Comparison of ENCODE assay signal across 8 cellular contexts in genomic region chr15:31338318-31338878, GRCh38. TPM values are rescaled to one million over a fixed set of nuclear protein-coding genes. Genes with fewer than 3 reads are reported as not detected.
A peak's percentile ranks its signal among the peaks of the same experiment; 100 is the strongest.
DNase-seq lines count a peak whose midpoint lies in the region; ATAC-seq, FAIRE-seq and TF ChIP-seq lines count a peak whose summit lies in the region.

No MANE protein-coding gene starts in this region.

- CTCF ChIA-PET in activated CD4-positive, alpha-beta memory T cell treated with anti-CD3 and anti-CD28 coated beads, Interleukin-2, amount 10 ng/mL, durations not matched to agents 7 days and 5 days (lab: Charles Lee): interaction anchor here (0.8 to 1.0 kb wide), 3 partner anchors 21 to 97 kb away, joined by 3 read pairs; no protein-coding TSS in a partner anchor

- peaks cover 98% of the 10 kb centered on the region for H3K4me1 Mint-ChIP-seq in activated CD4-positive, alpha-beta memory T cell treated with anti-CD3 and anti-CD28 coated beads, Interleukin-2, amount 10 ng/mL, durations not matched to agents 7 days and 5 days

- H3K27me3 Mint-ChIP-seq in activated CD4-positive, alpha-beta memory T cell treated with anti-CD3 and anti-CD28 coated beads, Interleukin-2, amount 10 ng/mL, durations not matched to agents 7 days and 5 days: no peaks in the 10 kb centered on the region

- H3K9ac ChIP-seq in keratinocyte (ENCODE audit: control insufficient read depth, extremely low read depth, insufficient read depth, low read length): peak overlapping the region; percentile 47

- no peak overlapping the region for H2AFZ ChIP-seq in keratinocyte (ENCODE audit: control insufficient read depth, low read length)

- H3K27ac ChIP-seq in keratinocyte (ENCODE audit: control insufficient read depth, insufficient read depth, low read length): peak overlapping the region; percentile 68
- H3K27ac ChIP-seq in temporal lobe (ENCODE audit: low read depth, low read length): peak overlapping the region; percentile 92

- H3K4me3 Mint-ChIP-seq in activated CD4-positive, alpha-beta memory T cell treated with anti-CD3 and anti-CD28 coated beads, Interleukin-2, amount 10 ng/mL, durations not matched to agents 7 days and 5 days: peak overlapping the region; percentile 36

- peaks cover 4 to 24% of the 10 kb centered on the region in 2 experiments for H3K36me3 ChIP-seq in keratinocyte (ENCODE audit: control insufficient read depth in 2 of 2, extremely low read depth in 1 of 2, insufficient read depth in 2 of 2, low read length in 2 of 2)

- H4K20me1 ChIP-seq in keratinocyte (ENCODE audit: control insufficient read depth, extremely low read depth, insufficient read depth, low read length): peaks cover 56% of the 10 kb centered on the region

- POLR2A ChIA-PET in activated CD4-positive, alpha-beta memory T cell treated with anti-CD3 and anti-CD28 coated beads, Interleukin-2, amount 10 ng/mL, durations not matched to agents 7 days and 5 days (lab: Charles Lee): interaction anchor here (1.2 to 21.7 kb wide), 5 partner anchors 8 to 96 kb away, joined by 3 to 374 read pairs (median 6); partner anchors contain the start of gene KLF13

- peaks cover 34% of the 10 kb centered on the region for H3K4me1 ChIP-seq in keratinocyte (ENCODE audit: control insufficient read depth, extremely low read depth, insufficient read depth, low read length)

- H3K9me1 ChIP-seq in keratinocyte (ENCODE audit: control insufficient read depth, extremely low read depth, insufficient read depth, low read length): peaks cover 19% of the 10 kb centered on the region

- peak; percentile 46 for ATAC-seq in HG02981 (IDR thresholded peaks at IDR 0.05; ENCODE audit: unreplicated experiment)

- DNase-seq in NCI-H1092 treated with DMSO at 0.1 percent for 48 hours (lab: John Stamatoyannopoulos, UW): peak; percentile 26
- DNase-seq in NCI-H1092 (lab: John Stamatoyannopoulos, UW): no peak
- DNase-seq in activated CD4-positive, alpha-beta memory T cell treated with anti-CD3 and anti-CD28 coated beads, Interleukin-2, amount 10 ng/mL, durations not matched to agents 7 days and 5 days: no peak
- no peak for DNase-seq in keratinocyte (ENCODE audit: low read depth, low spot score)
- no peak for DNase-seq in iPS-NIHi7 (ENCODE audit: extremely low spot score)
- no peak for DNase-seq in foreskin fibroblast

- H3K27me3 ChIP-seq in keratinocyte (ENCODE audit: control insufficient read depth, extremely low read depth, insufficient read depth, low read length): no peaks in the 10 kb centered on the region

- no peaks in the 10 kb centered on the region for H3K9me3 ChIP-seq in keratinocyte (ENCODE audit: control insufficient read depth, low read depth, low read length)

- H3K79me2 ChIP-seq in keratinocyte (ENCODE audit: control insufficient read depth, insufficient read depth, low read length): peaks cover 96% of the 10 kb centered on the region

- no peaks in the 10 kb centered on the region for H3K9me3 Mint-ChIP-seq in activated CD4-positive, alpha-beta memory T cell treated with anti-CD3 and anti-CD28 coated beads, Interleukin-2, amount 10 ng/mL, durations not matched to agents 7 days and 5 days

- H3K4me2 ChIP-seq in keratinocyte (ENCODE audit: control insufficient read depth, extremely low read depth, insufficient read depth, low read depth, low read length): peak overlapping the region; percentile 66

- TF ChIP-seq CTCF in keratinocyte (optimal IDR thresholded peaks at IDR 0.05 in 1 of 3, IDR thresholded peaks at IDR 0.05 in 1 of 3, conservative IDR thresholded peaks at IDR 0.05 in 1 of 3; ENCODE audit: extremely low read depth in 1 of 3, insufficient read depth in 2 of 3, low read length in 3 of 3) (no peak), foreskin fibroblast (IDR thresholded peaks at IDR 0.05; ENCODE audit: low read depth, low read length) (no peak)

- FAIRE-seq in keratinocyte (lab: Jason Lieb, UNC): peak; percentile 51

- dilution Hi-C loops in keratinocyte (cut with MboI; ENCODE audit: extremely low pct_ligation_motif_present, low sequenced_read_pairs): no loop called here

- peak overlapping the region; percentile 64 for H3K27ac Mint-ChIP-seq in activated CD4-positive, alpha-beta memory T cell treated with anti-CD3 and anti-CD28 coated beads, Interleukin-2, amount 10 ng/mL, durations not matched to agents 7 days and 5 days

- H3K4me3 ChIP-seq in keratinocyte (ENCODE audit: control insufficient read depth in 2 of 3, extremely low read depth in 1 of 3, insufficient read depth in 2 of 3, low read depth in 1 of 3, low read length in 3 of 3) (no peak overlapping the region), foreskin fibroblast (ENCODE audit: low read depth in 1 of 2, low read length in 2 of 2) (no peak overlapping the region)

- H3K36me3 Mint-ChIP-seq in activated CD4-positive, alpha-beta memory T cell treated with anti-CD3 and anti-CD28 coated beads, Interleukin-2, amount 10 ng/mL, durations not matched to agents 7 days and 5 days (ENCODE audit: low read depth): peaks cover 33% of the 10 kb centered on the region

RNA-seq across cellular contexts. Expression of gene KLF13, which starts 11.8 kb away (rescaled TPM):
- 100 to 1,000 TPM; 199 TPM for total RNA-seq in activated CD4-positive, alpha-beta memory T cell treated with anti-CD3 and anti-CD28 coated beads, Interleukin-2, amount 10 ng/mL, durations not matched to agents 7 days and 5 days
- 42.4 to 66.7 TPM (median 59.8 TPM) in 3 replicates for polyA plus RNA-seq in keratinocyte
- polyA plus RNA-seq in keratinocyte (2011; ENCODE audit: low read depth): 25.8 TPM
- polyA plus RNA-seq in keratinocyte (2011; cell fraction: cytosol; rRNA removed): 44.4 and 68.0 TPM in 2 replicates
- polyA plus RNA-seq in keratinocyte (2011; cell fraction: nucleus; rRNA removed): 107 and 118 TPM in 2 replicates
- polyA plus RNA-seq in keratinocyte (2012; ENCODE audit: low replicate concordance): 58.5 and 59.0 TPM in 2 replicates
- polyA minus RNA-seq in keratinocyte: 52.2 to 63.3 TPM (median 62.0 TPM) in 3 replicates
- polyA minus RNA-seq in keratinocyte (2011; cell fraction: cytosol; rRNA and poly(A)+ RNA removed): 49.5 TPM
- polyA minus RNA-seq in keratinocyte (2011; cell fraction: nucleus; rRNA and poly(A)+ RNA removed): 45.8 and 58.6 TPM in 2 replicates
- 27.8 TPM for total RNA-seq in temporal lobe
